Comparison of ENCODE assay signal across 19 cellular contexts in the genomic region with DNA sequence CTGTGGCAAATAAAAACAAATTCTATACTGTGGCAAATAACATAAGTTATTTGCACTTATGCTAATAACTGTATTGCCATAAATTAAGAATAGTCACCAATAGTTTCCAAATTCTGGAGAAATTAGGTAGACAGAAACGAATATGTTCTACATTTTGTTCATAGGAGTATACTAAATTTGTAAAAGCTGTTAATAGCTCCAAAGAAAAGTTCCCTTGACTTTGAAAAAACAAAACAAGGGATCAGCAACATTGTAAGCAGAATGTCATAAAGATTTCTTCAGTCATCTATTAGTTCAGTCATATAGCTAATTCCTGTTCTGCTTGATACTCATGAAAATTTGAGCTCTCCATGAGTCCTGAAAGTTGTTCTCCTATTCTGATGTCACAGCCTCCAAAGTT.
A peak's percentile ranks its signal among the peaks of the same experiment; 100 is the strongest.
DNase-seq lines count a peak whose midpoint lies in the region; ATAC-seq and TF ChIP-seq lines count a peak whose summit lies in the region.
"Had no signal": no experiment of that assay in that cellular context is flagged by ENCODE, and none has a peak within 500 bp of the region (broad histone marks: within the 10 kb centered on the region; RNA-seq: fewer than 3 reads in every experiment).

No MANE protein-coding gene starts in this region.

- H3K4me1 ChIP-seq in OCI-LY7 (ENCODE audit: insufficient read depth, low read length, poor library complexity, severe bottlenecking): peaks cover 12% of the 10 kb centered on the region
- H3K4me1 ChIP-seq: A549 had no signal

- POLR2A ChIA-PET in OCI-LY7 (lab: Charles Lee) (interaction anchor here (0.6 kb wide), 1 partner anchor 369 kb away, joined by 3 read pairs; no protein-coding TSS in a partner anchor), HEK293T (lab: Yijun Ruan, JAX) (no interaction called here)

- H3K79me2 ChIP-seq in OCI-LY7 (ENCODE audit: insufficient read depth, low read depth, low read length): no peaks in the 10 kb centered on the region

- H4K20me1 ChIP-seq in OCI-LY7 (ENCODE audit: insufficient read depth, low read length): no peaks in the 10 kb centered on the region

- intact Hi-C loops in OCI-LY7 (cut with micrococcal nuclease; ENCODE audit: unreplicated experiment): no loop called here

- no TSS peak for BruUV-seq in OCI-LY7 (replicated peaks; lab: Mats Ljungman, UMichigan)

- no peak for ATAC-seq in HG02870 (IDR thresholded peaks at IDR 0.05; ENCODE audit: unreplicated experiment)
- ATAC-seq: A549 had no signal

- no peaks in the 10 kb centered on the region for H3K9me2 ChIP-seq in OCI-LY7 (ENCODE audit: insufficient read depth, low read length)

- CTCF ChIA-PET in OCI-LY7 (lab: Charles Lee; ENCODE audit: unreplicated experiment) (no interaction called here), HEK293T (lab: Yijun Ruan, JAX) (no interaction called here)

- in situ Hi-C loops in astrocyte of the spinal cord (cut with HindIII; ENCODE audit: low sequenced_read_pairs): no loop called here

- DNase-seq in NCI-H1694 (lab: John Stamatoyannopoulos, UW) (peak; percentile 18), NCI-H1694 treated with DMSO at 0.1 percent for 48 hours (lab: John Stamatoyannopoulos, UW) (no peak), OCI-LY7 (ENCODE audit: low spot score) (peak; percentile 21), astrocyte of the spinal cord (ENCODE audit: low read depth, low spot score) (peak; percentile 5), HEK293T (ENCODE audit: extremely low spot score) (no peak), NCI-H187 treated with DMSO at 0.1 percent for 48 hours (lab: John Stamatoyannopoulos, UW) (no peak)
- DNase-seq: 8988T; ACHN; AML-193; C1 segment of cervical spinal cord; Caco-2; CD4-positive, alpha-beta memory T cell; DMS 273 treated with DMSO at 0.1 percent for 48 hours; DND-41; H7; HCEC 1CT; HFFc6 had no signal

- H3K4me2 ChIP-seq in OCI-LY7 (ENCODE audit: low read length): no peak overlapping the region
- H3K4me2 ChIP-seq: A549 had no signal

- H3K9me3 ChIP-seq in OCI-LY7 (ENCODE audit: low read length): peaks cover 22% of the 10 kb centered on the region; the same call in 1 of the 2 replicates
- H3K9me3 ChIP-seq: A549, Caco-2 had no signal

- H2AFZ ChIP-seq in OCI-LY7 (ENCODE audit: low read length): no peak overlapping the region

- no peak for TF ChIP-seq CTCF in OCI-LY7 (conservative IDR thresholded peaks at IDR 0.05; ENCODE audit: low read length)
- TF ChIP-seq CTCF in astrocyte of the spinal cord (IDR thresholded peaks at IDR 0.05; ENCODE audit: low read depth, low read length): no peak

- H3K4me3 ChIP-seq in OCI-LY7 (ENCODE audit: low read depth, low read length, poor library complexity, severe bottlenecking) (no peak overlapping the region), astrocyte of the spinal cord (ENCODE audit: low read depth, low read length) (no peak overlapping the region)
- H3K4me3 ChIP-seq: A549 had no signal

- no peaks in the 10 kb centered on the region for H3K36me3 ChIP-seq in OCI-LY7 (ENCODE audit: insufficient read depth, low read length)

- H3K27ac ChIP-seq in OCI-LY7 (ENCODE audit: low read depth, low read length, poor library complexity, severe bottlenecking): no peak overlapping the region
- H3K27ac ChIP-seq: A549 had no signal

TF ChIP-seq in HEK293T, 16 proteins besides CTCF, POLR2A, EP300 and RAD21:
- TF ChIP-seq NFRKB (IDR thresholded peaks at IDR 0.05) (no peak), L3MBTL2 (conservative IDR thresholded peaks at IDR 0.05) (no peak), SP1 (IDR thresholded peaks at IDR 0.05) (no peak), ZNF384 (IDR thresholded peaks at IDR 0.05) (no peak), BHLHE40 (IDR thresholded peaks at IDR 0.05; ENCODE audit: borderline replicate concordance) (no peak), ELF4 (IDR thresholded peaks at IDR 0.05) (no peak), FOXK2 (IDR thresholded peaks at IDR 0.05) (no peak), FOXM1 (IDR thresholded peaks at IDR 0.05; ENCODE audit: borderline replicate concordance) (no peak), ARNT (IDR thresholded peaks at IDR 0.05) (no peak), CTBP1 (IDR thresholded peaks at IDR 0.05; ENCODE audit: borderline replicate concordance) (no peak)

Comparison
In these comparisons a context has a peak if more than half of its experiments do, and no peak if none do; other contexts are left out.
1. DNase-seq: peak in NCI-H1694 (single experiment), OCI-LY7 (single experiment) and astrocyte of the spinal cord (single experiment); none in NCI-H1694 treated with DMSO at 0.1 percent for 48 hours (single experiment), HEK293T (single experiment) and NCI-H187 treated with DMSO at 0.1 percent for 48 hours (single experiment).